Comparison of ENCODE assay signal across 8 cellular contexts in the genomic region with DNA sequence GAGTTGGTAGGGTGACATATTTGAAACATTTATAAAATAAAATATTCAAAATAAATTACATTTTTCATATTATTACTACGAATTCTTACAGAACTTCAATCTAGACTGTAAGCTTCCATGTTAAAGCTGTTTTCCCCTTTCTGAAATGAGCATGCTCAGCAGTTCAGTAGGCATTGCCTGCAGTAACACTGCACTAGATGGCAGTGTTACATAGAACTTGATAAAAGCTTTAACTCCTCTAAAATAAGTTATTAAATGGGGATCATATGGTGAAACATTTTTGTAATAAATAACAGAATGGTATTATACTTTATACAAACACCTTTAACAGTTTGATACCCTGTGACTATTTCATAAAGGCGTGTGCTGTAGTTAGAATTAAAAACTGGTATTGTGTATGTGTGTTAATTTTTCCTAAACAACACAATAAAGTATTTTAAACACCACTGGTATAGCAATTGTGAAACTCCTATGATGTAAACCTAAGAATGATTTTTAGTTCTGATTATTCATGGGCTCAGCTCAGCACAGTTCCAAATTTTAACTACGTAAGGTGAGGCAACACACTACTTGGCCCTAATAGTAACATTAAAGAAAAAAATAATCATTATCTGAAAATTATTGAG. TPM values are rescaled to one million over a fixed set of nuclear protein-coding genes. Genes with fewer than 3 reads are reported as not detected.
A peak's percentile ranks its signal among the peaks of the same experiment; 100 is the strongest.
DNase-seq lines count a peak whose midpoint lies in the region; ATAC-seq, FAIRE-seq and TF ChIP-seq lines count a peak whose summit lies in the region.

No MANE protein-coding gene starts in this region.

- H3K4me3 Mint-ChIP-seq in type B pancreatic cell: no peak overlapping the region
- no peak overlapping the region for H3K4me3 Mint-ChIP-seq in T-helper 2 cell treated with Interferon-gamma antibody and Interleukin-4, amounts not matched to agents 5 μg/mL and 100 μg/mL, for 36 hours

- ATAC-seq in HG02943 (IDR thresholded peaks at IDR 0.05; ENCODE audit: low read depth, unreplicated experiment): peak; percentile 53

- no peak for TF ChIP-seq POLR2A in GM12891 (IDR thresholded peaks at IDR 0.05; ENCODE audit: low read depth, low read length)

- no peak overlapping the region for H3K27ac ChIP-seq in brain microvascular endothelial cell

- H3K27ac Mint-ChIP-seq in type B pancreatic cell: no peak overlapping the region
- H3K27ac Mint-ChIP-seq in T-helper 2 cell treated with Interferon-gamma antibody and Interleukin-4, amounts not matched to agents 5 μg/mL and 100 μg/mL, for 36 hours: no peak overlapping the region

- in situ Hi-C loops in brain microvascular endothelial cell (cut with HindIII; ENCODE audit: low pct_ligation_motif_present, low sequenced_read_pairs): no loop called here

- no peaks in the 10 kb centered on the region for H3K36me3 ChIP-seq in brain microvascular endothelial cell (replicated peaks)

- no peaks in the 10 kb centered on the region for H3K9me3 Mint-ChIP-seq in type B pancreatic cell
- H3K9me3 Mint-ChIP-seq in T-helper 2 cell treated with Interferon-gamma antibody and Interleukin-4, amounts not matched to agents 5 μg/mL and 100 μg/mL, for 36 hours: peaks cover 18% of the 10 kb centered on the region

- TF ChIP-seq CTCF in brain microvascular endothelial cell (IDR thresholded peaks at IDR 0.05; ENCODE audit: low read depth, low read length, missing control alignments): peak; percentile 75
- peak; percentile 76 for TF ChIP-seq CTCF in type B pancreatic cell (conservative IDR thresholded peaks at IDR 0.05)

- peaks cover 10% of the 10 kb centered on the region for H3K4me1 Mint-ChIP-seq in type B pancreatic cell (ENCODE audit: unreplicated experiment)
- H3K4me1 Mint-ChIP-seq in T-helper 2 cell treated with Interferon-gamma antibody and Interleukin-4, amounts not matched to agents 5 μg/mL and 100 μg/mL, for 36 hours (ENCODE audit: low read depth): peaks cover 48% of the 10 kb centered on the region

- no peaks in the 10 kb centered on the region for H3K27me3 Mint-ChIP-seq in type B pancreatic cell
- H3K27me3 Mint-ChIP-seq in T-helper 2 cell treated with Interferon-gamma antibody and Interleukin-4, amounts not matched to agents 5 μg/mL and 100 μg/mL, for 36 hours (ENCODE audit: low read depth): no peaks in the 10 kb centered on the region

- H3K36me3 Mint-ChIP-seq in type B pancreatic cell: peaks cover 12% of the 10 kb centered on the region
- peaks cover 42% of the 10 kb centered on the region for H3K36me3 Mint-ChIP-seq in T-helper 2 cell treated with Interferon-gamma antibody and Interleukin-4, amounts not matched to agents 5 μg/mL and 100 μg/mL, for 36 hours (ENCODE audit: low read depth)

- no peak overlapping the region for H3K4me3 ChIP-seq in brain microvascular endothelial cell (ENCODE audit: low read depth, low read length)

- peak; percentile 86 for FAIRE-seq in GM12891 (lab: Jason Lieb, UNC)

- H3K27me3 ChIP-seq in brain microvascular endothelial cell (replicated peaks): no peaks in the 10 kb centered on the region

- DNase-seq in Ammon's horn (ENCODE audit: low spot score): peak; percentile 79
- no peak for DNase-seq in GM12891 (ENCODE audit: insufficient read length, low spot score)
- DNase-seq in NCI-H526 (lab: John Stamatoyannopoulos, UW): peak; percentile 36 to 58
- peak; percentile 47 for DNase-seq in brain microvascular endothelial cell
- DNase-seq in kidney tubule cell (ENCODE audit: low spot score): peak; percentile 55
- no peak for DNase-seq in type B pancreatic cell (ENCODE audit: extremely low spot score, unreplicated experiment)
- no peak for DNase-seq in T-helper 2 cell treated with Interferon-gamma antibody and Interleukin-4, amounts not matched to agents 5 μg/mL and 100 μg/mL, for 36 hours (ENCODE audit: low spot score)

TF ChIP-seq in GM12891, 5 proteins besides CTCF, POLR2A, EP300 and RAD21:
- TF ChIP-seq SPI1 (IDR thresholded peaks at IDR 0.05; ENCODE audit: low read depth, low read length) (no peak), PAX5 (IDR thresholded peaks at IDR 0.05; ENCODE audit: insufficient read depth, low read length, severe bottlenecking) (no peak), POLR2AphosphoS5 (IDR thresholded peaks at IDR 0.05; ENCODE audit: low read depth, low read length) (no peak)

RNA-seq across cellular contexts. Expression of a gene that starts 11.6 kb away (rescaled TPM):
- polyA plus RNA-seq in GM12891 (2012; ENCODE audit: low read depth, missing spikeins): 2.3 TPM
- not detected in 2 replicates for total RNA-seq in type B pancreatic cell (ENCODE audit: low replicate concordance)

RNA-seq across cellular contexts. Expression of a gene that starts 37.5 kb away (rescaled TPM):
- polyA plus RNA-seq in GM12891 (2012; ENCODE audit: low read depth, missing spikeins): 61.8 TPM
- total RNA-seq in type B pancreatic cell (ENCODE audit: low replicate concordance): not detected in 2 replicates

Comparison
In these comparisons a context has a peak if more than half of its experiments do, and no peak if none do; other contexts are left out.
1. DNase-seq: peak in Ammon's horn (single experiment), NCI-H526 (2 of 2), brain microvascular endothelial cell (single experiment) and kidney tubule cell (single experiment); none in GM12891 (single experiment), type B pancreatic cell (single experiment) and T-helper 2 cell treated with Interferon-gamma antibody and Interleukin-4, amounts not matched to agents 5 μg/mL and 100 μg/mL, for 36 hours (single experiment).